Comparison of ENCODE assay signal across 18 cellular contexts in the genomic region with DNA sequence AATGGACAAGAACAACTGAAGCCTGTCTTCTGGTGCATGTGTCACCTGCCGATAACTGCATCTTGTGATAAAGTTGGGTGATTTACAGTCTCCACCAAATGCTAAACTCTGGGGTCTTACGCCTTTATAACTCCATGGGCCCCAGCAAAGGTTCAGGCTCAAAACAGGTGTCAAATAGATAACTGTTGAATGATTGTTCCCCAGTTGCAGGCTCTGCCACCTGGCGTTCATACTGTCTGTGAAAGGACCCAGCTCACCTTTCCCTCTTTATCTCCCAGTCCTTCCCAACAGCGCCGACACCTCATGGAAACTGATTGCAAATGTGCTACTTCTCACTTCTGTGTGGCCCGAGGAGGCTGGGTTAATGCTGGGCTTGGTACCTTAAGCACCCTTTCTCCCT. TPM values are rescaled to one million over a fixed set of nuclear protein-coding genes. Genes with fewer than 3 reads are reported as not detected.
DNase-seq lines count a peak whose midpoint lies in the region; ATAC-seq and TF ChIP-seq lines count a peak whose summit lies in the region.
"Had no signal": no experiment of that assay in that cellular context is flagged by ENCODE, and none has a peak within 500 bp of the region (broad histone marks: within the 10 kb centered on the region; RNA-seq: fewer than 3 reads in every experiment).

No MANE protein-coding gene starts in this region.

- H3K27me3 ChIP-seq in dorsolateral prefrontal cortex, result no peaks in the 10 kb centered on the region
- H3K27me3 ChIP-seq: BLaER1, SJCRH30 had no signal

- no peak for TF ChIP-seq CTCF in dorsolateral prefrontal cortex (IDR thresholded peaks at IDR 0.05 in 54 of 56, conservative IDR thresholded peaks at IDR 0.05 in 2 of 56; ENCODE audit: low read depth in 1 of 56, partially characterized antibody in 56 of 56)

- no peak for DNase-seq in activated CD4-positive, alpha-beta T cell treated with anti-CD3 and anti-CD28 coated beads for 36 hours
- DNase-seq in activated CD4-positive, alpha-beta T cell treated with anti-CD3 and anti-CD28 coated beads, Interleukin-2, amount 50 U/mL, for 48 hours, result no peak
- DNase-seq in dorsolateral prefrontal cortex (no peak), substantia nigra (lab: John Stamatoyannopoulos, UW) (no peak), SW480 (ENCODE audit: low spot score) (no peak)
- DNase-seq: GF-D8, HCEC 1CT, KG1, NCI-H1092 treated with DMSO at 0.1 percent for 48 hours, NCI-H187, NCI-H510A treated with DMSO at 0.1 percent for 48 hours, SJCRH30 had no signal

- ATAC-seq in activated CD4-positive, alpha-beta T cell treated with anti-CD3 and anti-CD28 coated beads for 36 hours, result no peak
- no peak for ATAC-seq in HG02588 (IDR thresholded peaks at IDR 0.05; ENCODE audit: unreplicated experiment)
- ATAC-seq in HG03565 (IDR thresholded peaks at IDR 0.05; ENCODE audit: unreplicated experiment), result no peak

- H3K9me3 Mint-ChIP-seq in activated CD4-positive, alpha-beta T cell treated with anti-CD3 and anti-CD28 coated beads for 36 hours (ENCODE audit: low read depth), result no peaks in the 10 kb centered on the region
- H3K9me3 Mint-ChIP-seq in IgD-negative memory B cell, result no peaks in the 10 kb centered on the region

- CTCF ChIA-PET in activated CD4-positive, alpha-beta T cell treated with anti-CD3 and anti-CD28 coated beads for 36 hours (lab: Charles Lee), result interaction anchor here (1.6 kb wide), 1 partner anchor 10 kb away, joined by 9 read pairs; no protein-coding TSS in a partner anchor

- no peak overlapping the region for H3K4me3 Mint-ChIP-seq in activated CD4-positive, alpha-beta T cell treated with anti-CD3 and anti-CD28 coated beads for 36 hours
- no peak overlapping the region for H3K4me3 Mint-ChIP-seq in IgD-negative memory B cell

- H3K4me3 ChIP-seq in dorsolateral prefrontal cortex, result no peak overlapping the region
- H3K4me3 ChIP-seq: BLaER1, SJCRH30 had no signal

- no peaks in the 10 kb centered on the region for H3K4me1 Mint-ChIP-seq in activated CD4-positive, alpha-beta T cell treated with anti-CD3 and anti-CD28 coated beads for 36 hours
- peaks cover 11 to 23% (median 17%) of the 10 kb centered on the region in 3 donors for H3K4me1 Mint-ChIP-seq in IgD-negative memory B cell

- intact Hi-C loops in activated CD4-positive, alpha-beta T cell treated with anti-CD3 and anti-CD28 coated beads for 36 hours (cut with DNase I, micrococcal nuclease), result no loop called here
- intact Hi-C loops in dorsolateral prefrontal cortex (cut with DNase I), result no loop called here

- peak overlapping the region; percentile 29 for H3K27ac Mint-ChIP-seq in activated CD4-positive, alpha-beta T cell treated with anti-CD3 and anti-CD28 coated beads for 36 hours
- peak overlapping the region in 2 of 3 donors; percentile 9 to 35 for H3K27ac Mint-ChIP-seq in IgD-negative memory B cell

- POLR2A ChIA-PET in activated CD4-positive, alpha-beta T cell treated with anti-CD3 and anti-CD28 coated beads for 36 hours (lab: Charles Lee), result no interaction called here

- no peaks in the 10 kb centered on the region for H3K27me3 Mint-ChIP-seq in activated CD4-positive, alpha-beta T cell treated with anti-CD3 and anti-CD28 coated beads for 36 hours
- H3K27me3 Mint-ChIP-seq in IgD-negative memory B cell, result no peaks in the 10 kb centered on the region

- H3K27ac ChIP-seq in dorsolateral prefrontal cortex (peak overlapping the region in 51 of 59 donors; percentile 1 to 96 (median 89)), substantia nigra (ENCODE audit: low read depth, low read length, poor library complexity, severe bottlenecking) (peak overlapping the region; percentile 91)
- H3K27ac ChIP-seq: 22Rv1, BLaER1, RWPE1, SJCRH30 had no signal

- peaks cover 19% of the 10 kb centered on the region for H3K36me3 Mint-ChIP-seq in activated CD4-positive, alpha-beta T cell treated with anti-CD3 and anti-CD28 coated beads for 36 hours (ENCODE audit: low read depth)
- no peaks in the 10 kb centered on the region for H3K36me3 Mint-ChIP-seq in IgD-negative memory B cell

RNA-seq across cellular contexts. Expression of a gene that starts 8.3 kb away (rescaled TPM):
- total RNA-seq in activated CD4-positive, alpha-beta T cell treated with anti-CD3 and anti-CD28 coated beads for 36 hours, result under 1 TPM; 0.59 to 0.79 TPM
- 55.3 TPM for polyA plus RNA-seq in IgD-negative memory B cell
- 10 to 100 TPM in 113 of 120 experiments, 1 to 10 TPM in 7; 3.1 to 59.1 (median 19.8) TPM for total RNA-seq in dorsolateral prefrontal cortex

RNA-seq across cellular contexts. Expression of a gene that starts 19.5 kb away (rescaled TPM):
- 100 to 1,000 TPM; 221 to 233 TPM for total RNA-seq in activated CD4-positive, alpha-beta T cell treated with anti-CD3 and anti-CD28 coated beads for 36 hours
- 591 TPM for polyA plus RNA-seq in IgD-negative memory B cell
- total RNA-seq in dorsolateral prefrontal cortex, result 100 to 1,000 TPM in 85 of 120 experiments, 10 to 100 TPM in 35; 75.2 to 173 (median 106) TPM

RNA-seq across cellular contexts. Expression of a gene that starts 47.5 kb away (rescaled TPM):
- total RNA-seq in activated CD4-positive, alpha-beta T cell treated with anti-CD3 and anti-CD28 coated beads for 36 hours, result 100 to 1,000 TPM in 1 of 2 experiments, 10 to 100 TPM in 1; 92.2 to 108 TPM
- polyA plus RNA-seq in IgD-negative memory B cell, result 59.6 TPM
- 100 to 1,000 TPM in 82 of 120 experiments, 10 to 100 TPM in 38; 71.7 to 193 (median 110) TPM for total RNA-seq in dorsolateral prefrontal cortex

RNA-seq across cellular contexts. Expression of a gene that starts 49.6 kb away (rescaled TPM):
- total RNA-seq in activated CD4-positive, alpha-beta T cell treated with anti-CD3 and anti-CD28 coated beads for 36 hours, result 100 to 1,000 TPM in 1 of 2 experiments, 10 to 100 TPM in 1; 95.5 to 111 TPM
- polyA plus RNA-seq in IgD-negative memory B cell, result 218 TPM
- 10 to 100 TPM; 13.7 to 37.5 (median 22.9) TPM for total RNA-seq in dorsolateral prefrontal cortex
